Comparison of ENCODE assay signal across 1 cellular context in the genomic region with DNA sequence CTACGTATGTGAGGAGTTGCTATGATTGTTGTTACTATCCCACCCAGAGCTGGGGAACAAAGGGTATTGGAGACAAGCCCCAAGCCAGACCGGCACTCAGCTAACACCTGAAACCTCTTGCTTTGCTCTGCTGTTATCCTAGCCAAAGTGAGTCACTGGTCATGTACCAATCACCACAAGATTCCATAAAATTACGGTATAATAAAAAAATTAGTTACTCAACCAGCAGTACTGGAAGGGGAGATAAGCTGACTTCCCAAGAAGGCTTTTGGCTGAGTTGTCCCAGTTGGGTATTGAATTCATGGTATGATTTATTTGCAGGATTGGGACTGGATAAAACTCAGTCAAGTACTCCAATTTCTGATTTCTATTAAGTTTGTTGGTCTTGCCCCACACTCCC.
TF ChIP-seq lines count a peak whose summit lies in the region.

No MANE protein-coding gene starts in this region.

TF ChIP-seq in IMR-90, 13 proteins besides CTCF, POLR2A, EP300 and RAD21:
- peak; percentile 29; the same call in 1 of the 2 replicates for TF ChIP-seq CEBPB (IDR thresholded peaks at IDR 0.05; ENCODE audit: low read depth, low read length)
- TF ChIP-seq, protein P1, sequence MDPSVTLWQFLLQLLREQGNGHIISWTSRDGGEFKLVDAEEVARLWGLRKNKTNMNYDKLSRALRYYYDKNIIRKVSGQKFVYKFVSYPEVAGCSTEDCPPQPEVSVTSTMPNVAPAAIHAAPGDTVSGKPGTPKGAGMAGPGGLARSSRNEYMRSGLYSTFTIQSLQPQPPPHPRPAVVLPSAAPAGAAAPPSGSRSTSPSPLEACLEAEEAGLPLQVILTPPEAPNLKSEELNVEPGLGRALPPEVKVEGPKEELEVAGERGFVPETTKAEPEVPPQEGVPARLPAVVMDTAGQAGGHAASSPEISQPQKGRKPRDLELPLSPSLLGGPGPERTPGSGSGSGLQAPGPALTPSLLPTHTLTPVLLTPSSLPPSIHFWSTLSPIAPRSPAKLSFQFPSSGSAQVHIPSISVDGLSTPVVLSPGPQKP (IDR thresholded peaks at IDR 0.05; ENCODE audit: borderline replicate concordance, low read depth, low read length): no peak
- no peak for TF ChIP-seq RCOR1 (IDR thresholded peaks at IDR 0.05; ENCODE audit: insufficient replicate concordance, low read length)
- TF ChIP-seq BHLHE40 (IDR thresholded peaks at IDR 0.05; ENCODE audit: low read depth, low read length): no peak
- TF ChIP-seq FOS (IDR thresholded peaks at IDR 0.05; ENCODE audit: low read depth, low read length): 0 out of 2 replicates have a peak, but pooled peaks have one; percentile 6
